Comparison of ENCODE assay signal across 19 cellular contexts in the genomic region with DNA sequence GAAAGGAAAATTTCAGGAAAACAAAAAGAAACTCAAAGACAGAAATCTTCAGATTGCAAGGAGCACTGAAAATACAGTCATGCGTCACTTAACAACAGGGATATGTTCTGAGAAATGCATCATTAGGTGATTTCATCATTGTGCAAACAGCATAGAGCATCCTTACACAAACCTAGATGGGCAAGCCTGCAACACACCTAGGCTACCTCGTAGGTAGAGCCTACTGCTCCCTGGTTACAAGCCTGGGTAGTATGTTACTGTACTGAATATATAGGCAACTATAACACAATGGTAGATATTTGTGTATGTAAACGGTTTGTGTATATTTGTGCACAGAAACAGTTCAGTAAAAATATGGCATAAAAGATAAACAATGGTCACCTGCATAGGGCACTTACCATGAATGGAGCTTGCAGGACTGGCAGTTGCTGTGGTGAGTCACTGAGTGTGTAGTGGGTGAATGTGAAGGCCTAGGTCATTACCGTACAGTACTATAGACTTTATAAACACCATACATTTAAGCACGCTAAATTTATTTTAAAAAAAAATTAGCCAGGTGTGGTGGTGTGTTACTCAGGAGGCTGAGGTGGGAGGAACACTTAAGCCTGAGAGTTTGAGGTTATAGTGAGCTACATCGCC. TPM values are rescaled to one million over a fixed set of nuclear protein-coding genes. Genes with fewer than 3 reads are reported as not detected.
A peak's percentile ranks its signal among the peaks of the same experiment; 100 is the strongest.
DNase-seq lines count a peak whose midpoint lies in the region; ATAC-seq lines count a peak whose summit lies in the region.
"Had no signal": no experiment of that assay in that cellular context is flagged by ENCODE, and none has a peak within 500 bp of the region (broad histone marks: within the 10 kb centered on the region; RNA-seq: fewer than 3 reads in every experiment).

No MANE protein-coding gene starts in this region.

- DNase-seq in NCI-H510A treated with DMSO at 0.1 percent for 48 hours (lab: John Stamatoyannopoulos, UW) (peak; percentile 74), NCI-H510A (lab: John Stamatoyannopoulos, UW) (no peak), NCI-H1417 (lab: John Stamatoyannopoulos, UW) (peak in 2 of 3 experiments; percentile 57 to 68), NCI-H774 (lab: John Stamatoyannopoulos, UW) (peak; percentile 69), left colon (no peak), NCI-H82 treated with DMSO at 0.1 percent for 48 hours (lab: John Stamatoyannopoulos, UW; ENCODE audit: unreplicated experiment) (no peak), SW 1271 (lab: John Stamatoyannopoulos, UW) (no peak), medulla oblongata (ENCODE audit: extremely low spot score) (no peak)
- DNase-seq: Calu3; CD8-positive, alpha-beta T cell; DND-41; IMR-90; NCI-H1092 treated with DMSO at 0.1 percent for 48 hours; NCI-H1694; NCI-H2081; NCI-H524 treated with DMSO at 0.1 percent for 48 hours; T-cell had no signal

- ATAC-seq in left colon, result peak; percentile 44
- ATAC-seq: CD8-positive, alpha-beta T cell; HCT116; SK-N-SH treated with all-trans-retinoic acid at 6 μM for 48 hours; T-cell had no signal

- intact Hi-C loops in left colon (cut with DNase I, micrococcal nuclease), result no loop called here

RNA-seq across cellular contexts. Expression of a gene that starts 33.4 kb away (rescaled TPM):
- total RNA-seq in left colon, result 10 to 100 TPM; 19.9 to 20.5 TPM

Comparison
In these comparisons a context has a peak if more than half of its experiments do, and no peak if none do; other contexts are left out.
1. DNase-seq: peak in NCI-H510A treated with DMSO at 0.1 percent for 48 hours (single experiment), NCI-H1417 (2 of 3) and NCI-H774 (single experiment); none in NCI-H510A (single experiment), left colon (0 of 2), NCI-H82 treated with DMSO at 0.1 percent for 48 hours (single experiment), SW 1271 (0 of 2) and medulla oblongata (single experiment).